ENCODE assay signal across 1 cellular context in genomic region chr13:51832471-51833152, GRCh38.
TF ChIP-seq lines count a peak whose summit lies in the region.

No MANE protein-coding gene starts in this region.

TF ChIP-seq in K562, 482 proteins besides CTCF, POLR2A, EP300 and RAD21:
- TF ChIP-seq FIP1L1 (IDR thresholded peaks at IDR 0.05; ENCODE audit: low read depth, low read length, poor library complexity, severe bottlenecking) = no peak
- TF ChIP-seq BHLHE40 (IDR thresholded peaks at IDR 0.05; ENCODE audit: low read length) = no peak
- TF ChIP-seq RNF2 (IDR thresholded peaks at IDR 0.05) = no peak
- TF ChIP-seq BCOR (IDR thresholded peaks at IDR 0.05) = 0 out of 2 replicates have a peak, but pooled peaks have one; percentile 53
- TF ChIP-seq ZFP36 (IDR thresholded peaks at IDR 0.05; ENCODE audit: low read depth, low read length, partially characterized antibody) = peak; percentile 94
- TF ChIP-seq SMARCC2 (IDR thresholded peaks at IDR 0.05; ENCODE audit: low read depth) = no peak
- TF ChIP-seq ZNF395 (CRISPR knock-in tag; IDR thresholded peaks at IDR 0.05) = no peak
- no peak for TF ChIP-seq KLF10 (CRISPR knock-in tag; IDR thresholded peaks at IDR 0.05)
- TF ChIP-seq, protein P1, sequence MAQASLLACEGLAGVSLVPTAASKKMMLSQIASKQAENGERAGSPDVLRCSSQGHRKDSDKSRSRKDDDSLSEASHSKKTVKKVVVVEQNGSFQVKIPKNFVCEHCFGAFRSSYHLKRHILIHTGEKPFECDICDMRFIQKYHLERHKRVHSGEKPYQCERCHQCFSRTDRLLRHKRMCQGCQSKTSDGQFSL (CRISPR knock-in tag; IDR thresholded peaks at IDR 0.05) = no peak
- TF ChIP-seq, protein P1 (tag; IDR thresholded peaks at IDR 0.05) = no peak
- no peak for TF ChIP-seq ZKSCAN1 (IDR thresholded peaks at IDR 0.05; ENCODE audit: low read depth, low read length)
- no peak for TF ChIP-seq ETV6 (IDR thresholded peaks at IDR 0.05; ENCODE audit: borderline replicate concordance in 1 of 2, low read depth in 2 of 2, low read length in 1 of 2)
- no peak for TF ChIP-seq ETV6 (CRISPR knock-in tag; IDR thresholded peaks at IDR 0.05; ENCODE audit: borderline replicate concordance)
- no peak for TF ChIP-seq THAP12 (CRISPR knock-in tag; IDR thresholded peaks at IDR 0.05)
- TF ChIP-seq RBM25 (IDR thresholded peaks at IDR 0.05; ENCODE audit: low read depth, low read length, severe bottlenecking) = peak; percentile 45
- TF ChIP-seq, protein P2, sequence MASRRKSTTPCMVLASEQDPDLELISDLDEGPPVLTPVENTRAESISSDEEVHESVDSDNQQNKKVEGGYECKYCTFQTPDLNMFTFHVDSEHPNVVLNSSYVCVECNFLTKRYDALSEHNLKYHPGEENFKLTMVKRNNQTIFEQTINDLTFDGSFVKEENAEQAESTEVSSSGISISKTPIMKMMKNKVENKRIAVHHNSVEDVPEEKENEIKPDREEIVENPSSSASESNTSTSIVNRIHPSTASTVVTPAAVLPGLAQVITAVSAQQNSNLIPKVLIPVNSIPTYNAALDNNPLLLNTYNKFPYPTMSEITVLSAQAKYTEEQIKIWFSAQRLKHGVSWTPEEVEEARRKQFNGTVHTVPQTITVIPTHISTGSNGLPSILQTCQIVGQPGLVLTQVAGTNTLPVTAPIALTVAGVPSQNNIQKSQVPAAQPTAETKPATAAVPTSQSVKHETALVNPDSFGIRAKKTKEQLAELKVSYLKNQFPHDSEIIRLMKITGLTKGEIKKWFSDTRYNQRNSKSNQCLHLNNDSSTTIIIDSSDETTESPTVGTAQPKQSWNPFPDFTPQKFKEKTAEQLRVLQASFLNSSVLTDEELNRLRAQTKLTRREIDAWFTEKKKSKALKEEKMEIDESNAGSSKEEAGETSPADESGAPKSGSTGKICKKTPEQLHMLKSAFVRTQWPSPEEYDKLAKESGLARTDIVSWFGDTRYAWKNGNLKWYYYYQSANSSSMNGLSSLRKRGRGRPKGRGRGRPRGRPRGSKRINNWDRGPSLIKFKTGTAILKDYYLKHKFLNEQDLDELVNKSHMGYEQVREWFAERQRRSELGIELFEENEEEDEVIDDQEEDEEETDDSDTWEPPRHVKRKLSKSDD (conservative IDR thresholded peaks at IDR 0.05; ENCODE audit: low read length) = no peak
- TF ChIP-seq BRD9 (IDR thresholded peaks at IDR 0.05; ENCODE audit: low read depth, partially characterized antibody) = no peak
- no peak for TF ChIP-seq DDX20 (tag; IDR thresholded peaks at IDR 0.05; ENCODE audit: low read depth)
- TF ChIP-seq PTBP1 (IDR thresholded peaks at IDR 0.05; ENCODE audit: low read depth, low read length) = no peak
- TF ChIP-seq NR2C2 (CRISPR knock-in tag; IDR thresholded peaks at IDR 0.05) = no peak
- no peak for TF ChIP-seq NR2C2 (tag; IDR thresholded peaks at IDR 0.05)
- no peak for TF ChIP-seq NR4A1 (CRISPR knock-in tag; IDR thresholded peaks at IDR 0.05)
- no peak for TF ChIP-seq NR4A1 (tag; IDR thresholded peaks at IDR 0.05)
